Comparison of ENCODE assay signal across 1 cellular context in the genomic region with DNA sequence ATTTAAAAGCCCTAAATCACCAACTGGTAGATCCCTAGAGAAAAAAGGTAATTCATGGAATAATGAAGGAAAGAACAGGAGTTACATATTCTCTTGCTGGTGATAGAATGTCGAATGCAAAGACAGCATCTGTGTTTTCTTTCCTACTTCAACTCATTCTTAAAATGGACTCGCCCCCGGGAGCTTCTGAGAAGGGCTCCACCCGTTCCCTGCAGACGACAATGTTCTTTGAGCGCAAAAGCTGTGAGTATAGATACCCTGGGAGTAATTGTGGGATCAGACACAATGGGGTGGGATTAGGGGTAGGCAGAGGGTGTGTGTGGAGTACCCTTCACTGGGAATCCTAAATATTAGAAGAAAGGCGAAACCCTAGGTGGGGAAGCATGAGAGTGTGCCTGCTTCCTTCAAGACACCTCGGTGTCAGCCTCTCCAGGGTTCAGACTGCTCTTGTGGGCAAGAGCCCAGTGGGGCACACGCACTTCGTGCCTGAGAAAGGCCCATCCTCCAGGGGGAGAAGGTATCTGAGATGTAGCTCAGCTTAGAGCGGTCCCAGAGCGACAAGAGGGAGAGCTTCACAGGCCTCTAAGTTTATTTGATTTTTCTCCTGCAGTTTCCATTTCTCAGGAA.
TF ChIP-seq lines count a peak whose summit lies in the region.

No MANE protein-coding gene starts in this region.

TF ChIP-seq in SK-N-SH, 30 proteins besides CTCF, POLR2A, EP300 and RAD21 (continued from another document):
- no peak for TF ChIP-seq FOSL2 (IDR thresholded peaks at IDR 0.05; ENCODE audit: borderline replicate concordance, low read depth)
- TF ChIP-seq NFIC (IDR thresholded peaks at IDR 0.05; ENCODE audit: borderline replicate concordance): no peak
- TF ChIP-seq, protein P1, sequence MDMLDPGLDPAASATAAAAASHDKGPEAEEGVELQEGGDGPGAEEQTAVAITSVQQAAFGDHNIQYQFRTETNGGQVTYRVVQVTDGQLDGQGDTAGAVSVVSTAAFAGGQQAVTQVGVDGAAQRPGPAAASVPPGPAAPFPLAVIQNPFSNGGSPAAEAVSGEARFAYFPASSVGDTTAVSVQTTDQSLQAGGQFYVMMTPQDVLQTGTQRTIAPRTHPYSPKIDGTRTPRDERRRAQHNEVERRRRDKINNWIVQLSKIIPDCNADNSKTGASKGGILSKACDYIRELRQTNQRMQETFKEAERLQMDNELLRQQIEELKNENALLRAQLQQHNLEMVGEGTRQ (IDR thresholded peaks at IDR 0.05; ENCODE audit: borderline replicate concordance, low read depth, low read length): no peak
- TF ChIP-seq, protein P2, sequence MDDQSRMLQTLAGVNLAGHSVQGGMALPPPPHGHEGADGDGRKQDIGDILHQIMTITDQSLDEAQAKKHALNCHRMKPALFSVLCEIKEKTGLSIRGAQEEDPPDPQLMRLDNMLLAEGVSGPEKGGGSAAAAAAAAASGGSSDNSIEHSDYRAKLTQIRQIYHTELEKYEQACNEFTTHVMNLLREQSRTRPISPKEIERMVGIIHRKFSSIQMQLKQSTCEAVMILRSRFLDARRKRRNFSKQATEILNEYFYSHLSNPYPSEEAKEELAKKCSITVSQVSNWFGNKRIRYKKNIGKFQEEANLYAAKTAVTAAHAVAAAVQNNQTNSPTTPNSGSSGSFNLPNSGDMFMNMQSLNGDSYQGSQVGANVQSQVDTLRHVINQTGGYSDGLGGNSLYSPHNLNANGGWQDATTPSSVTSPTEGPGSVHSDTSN (IDR thresholded peaks at IDR 0.05): no peak
- TF ChIP-seq MEF2A (IDR thresholded peaks at IDR 0.05; ENCODE audit: borderline replicate concordance, low read depth): no peak
- TF ChIP-seq RFX5 (IDR thresholded peaks at IDR 0.05; ENCODE audit: low read length): no peak
- no peak for TF ChIP-seq SIN3A (IDR thresholded peaks at IDR 0.05; ENCODE audit: borderline replicate concordance, low read depth, low read length)
- TF ChIP-seq, protein P3, sequence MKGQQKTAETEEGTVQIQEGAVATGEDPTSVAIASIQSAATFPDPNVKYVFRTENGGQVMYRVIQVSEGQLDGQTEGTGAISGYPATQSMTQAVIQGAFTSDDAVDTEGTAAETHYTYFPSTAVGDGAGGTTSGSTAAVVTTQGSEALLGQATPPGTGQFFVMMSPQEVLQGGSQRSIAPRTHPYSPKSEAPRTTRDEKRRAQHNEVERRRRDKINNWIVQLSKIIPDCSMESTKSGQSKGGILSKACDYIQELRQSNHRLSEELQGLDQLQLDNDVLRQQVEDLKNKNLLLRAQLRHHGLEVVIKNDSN (IDR thresholded peaks at IDR 0.05; ENCODE audit: borderline replicate concordance, low read depth): no peak
- TF ChIP-seq TEAD4 (IDR thresholded peaks at IDR 0.05; ENCODE audit: borderline replicate concordance, insufficient read depth): no peak
- TF ChIP-seq FOXM1 (IDR thresholded peaks at IDR 0.05; ENCODE audit: low read depth): no peak
- TF ChIP-seq GATA2 (CRISPR knock-in tag; IDR thresholded peaks at IDR 0.05): no peak
- TF ChIP-seq POLR2AphosphoS5 (IDR thresholded peaks at IDR 0.05; ENCODE audit: low read depth, low read length): no peak
